1 cellular context compared by ENCODE assay signal in genomic region chr3:155424041-155424605, GRCh38.
TF ChIP-seq lines count a peak whose summit lies in the region.

No MANE protein-coding gene starts in this region.

TF ChIP-seq in GM23338, 12 proteins besides CTCF, POLR2A, EP300 and RAD21 (continued from another document):
- no peak for TF ChIP-seq REST (IDR thresholded peaks at IDR 0.05; ENCODE audit: unreplicated experiment)
- no peak for TF ChIP-seq ETS1 (IDR thresholded peaks at IDR 0.05)
- no peak for TF ChIP-seq ZNF331 (CRISPR knock-in tag; IDR thresholded peaks at IDR 0.05; ENCODE audit: low read depth)
- no peak for TF ChIP-seq EZH2 (IDR thresholded peaks at IDR 0.05; ENCODE audit: low read depth, unreplicated experiment)
- no peak for TF ChIP-seq POLR2AphosphoS5 (IDR thresholded peaks at IDR 0.05; ENCODE audit: low read depth)
- no peak for TF ChIP-seq JUNB (IDR thresholded peaks at IDR 0.05; ENCODE audit: unreplicated experiment)
- no peak for TF ChIP-seq EZH2phosphoT487 (IDR thresholded peaks at IDR 0.05; ENCODE audit: unreplicated experiment)
- no peak for TF ChIP-seq STAT1 (IDR thresholded peaks at IDR 0.05; ENCODE audit: unreplicated experiment)
- no peak for TF ChIP-seq NANOG (IDR thresholded peaks at IDR 0.05; ENCODE audit: borderline replicate concordance)
- TF ChIP-seq ZNF114 (CRISPR knock-in tag; IDR thresholded peaks at IDR 0.05), result no peak
